ENCODE assay signal across 10 cellular contexts in the genomic region with DNA sequence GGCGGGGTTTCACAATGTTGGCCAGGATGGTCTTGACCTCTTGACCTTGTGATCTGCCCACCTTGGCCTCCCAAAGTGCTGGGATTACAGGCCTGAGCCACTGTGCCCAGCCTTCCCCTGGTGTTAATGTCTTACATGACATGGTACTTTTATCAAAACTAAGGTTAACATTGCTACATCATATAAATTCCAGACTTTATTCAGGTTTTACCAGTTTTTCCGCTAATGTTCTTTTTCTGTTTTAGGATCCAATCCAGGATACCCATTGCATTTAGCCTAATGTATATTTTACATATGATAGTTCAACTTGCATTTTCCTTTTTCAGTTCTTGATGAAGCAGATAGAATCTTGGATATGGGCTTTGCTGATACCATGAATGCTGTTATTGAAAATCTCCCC.
"Had no signal": no experiment of that assay in that cellular context is flagged by ENCODE, and none has a peak within 500 bp of the region (broad histone marks: within the 10 kb centered on the region; RNA-seq: fewer than 3 reads in every experiment).

No MANE protein-coding gene starts in this region.

- H3K4me3 ChIP-seq: GM23248, HAP-1, K562 had no signal

- H2AFZ ChIP-seq: GM23248 had no signal

- DNase-seq: GM23248, GOT3, H7, HFFc6, IMR-90, KG1 had no signal

- H3K9me3 ChIP-seq: HAP-1 had no signal

- H3K4me1 ChIP-seq: HAP-1 had no signal

- FAIRE-seq: K562 had no signal

- ATAC-seq: HCT116, K562 had no signal

- H3K27ac ChIP-seq: HL-60 had no signal

- H3K9ac ChIP-seq: GM23248 had no signal
